13 cellular contexts compared by ENCODE assay signal in the genomic region with DNA sequence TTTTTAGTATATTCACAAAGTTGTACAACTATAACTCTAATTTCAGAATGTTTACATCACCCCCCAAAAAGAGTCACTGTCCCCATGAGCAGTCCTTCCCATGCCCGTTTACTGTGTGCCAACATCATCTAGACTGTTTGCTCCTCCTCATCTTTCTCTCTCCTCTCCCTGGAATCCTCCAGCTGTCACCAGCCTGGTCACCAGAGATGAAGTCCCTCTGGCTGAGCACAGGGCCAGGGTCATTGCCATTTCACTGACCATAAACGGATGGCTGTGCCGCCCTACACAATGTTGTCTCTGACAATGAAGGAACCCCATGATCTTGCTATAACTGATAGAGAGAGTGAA. TPM values are rescaled to one million over a fixed set of nuclear protein-coding genes. Genes with fewer than 3 reads are reported as not detected.
DNase-seq lines count a peak whose midpoint lies in the region; ATAC-seq and TF ChIP-seq lines count a peak whose summit lies in the region.
"Had no signal": no experiment of that assay in that cellular context is flagged by ENCODE, and none has a peak within 500 bp of the region (broad histone marks: within the 10 kb centered on the region; RNA-seq: fewer than 3 reads in every experiment).

No MANE protein-coding gene starts in this region.

- no peaks in the 10 kb centered on the region for H3K27me3 Mint-ChIP-seq in activated CD4-positive, alpha-beta T cell treated with anti-CD3 and anti-CD28 coated beads, Interleukin-2, amount 10 ng/mL, durations not matched to agents 24 days and 14 days

- TF ChIP-seq CTCF in RWPE2 (IDR thresholded peaks at IDR 0.05; ENCODE audit: poor library complexity, severe bottlenecking) (no peak), esophagus squamous epithelium (IDR thresholded peaks at IDR 0.05) (no peak)

- WGBS in esophagus squamous epithelium, 2 donors = 50 to 73% methylated on average over 1 to 3 of the region's 3 CpGs

- no peak overlapping the region for H3K4me3 Mint-ChIP-seq in activated CD4-positive, alpha-beta T cell treated with anti-CD3 and anti-CD28 coated beads, Interleukin-2, amount 10 ng/mL, durations not matched to agents 24 days and 14 days
- peak overlapping the region; percentile 58 for H3K4me3 Mint-ChIP-seq in stimulated activated effector memory CD8-positive, alpha-beta T cell treated with anti-CD3 and anti-CD28 coated beads, Interleukin-12 subunit alpha, Interleukin-12 subunit beta, amount 100 ng/mL, for 72 hours

- H3K9me3 Mint-ChIP-seq in activated CD4-positive, alpha-beta T cell treated with anti-CD3 and anti-CD28 coated beads, Interleukin-2, amount 10 ng/mL, durations not matched to agents 24 days and 14 days = no peaks in the 10 kb centered on the region
- H3K9me3 Mint-ChIP-seq in stimulated activated effector memory CD8-positive, alpha-beta T cell treated with anti-CD3 and anti-CD28 coated beads, Interleukin-12 subunit alpha, Interleukin-12 subunit beta, amount 100 ng/mL, for 72 hours = no peaks in the 10 kb centered on the region

- intact Hi-C loops in activated CD4-positive, alpha-beta T cell treated with anti-CD3 and anti-CD28 coated beads, Interleukin-2, amount 10 ng/mL, durations not matched to agents 24 days and 14 days (cut with micrococcal nuclease) = loop anchor here (1.0 to 2.0 kb wide), 2 partner anchors 10 to 59 kb away; partner anchors contain the start of gene VPS13C
- intact Hi-C loops in esophagus squamous epithelium (cut with DNase I) = loop anchor here (10.0 kb wide), 1 partner anchor 55 kb away; the partner anchor contains the start of genes C2CD4A and VPS13C

- ATAC-seq in RWPE2 (ENCODE audit: low read depth) = no peak
- no peak for ATAC-seq in stimulated activated effector memory CD8-positive, alpha-beta T cell treated with anti-CD3 and anti-CD28 coated beads, Interleukin-12 subunit alpha, Interleukin-12 subunit beta, amount 100 ng/mL, for 72 hours
- no peak for ATAC-seq in GM18498 (IDR thresholded peaks at IDR 0.05; ENCODE audit: unreplicated experiment)
- no peak for ATAC-seq in GM21528 (IDR thresholded peaks at IDR 0.05; ENCODE audit: low FRiP score, unreplicated experiment)

- peak overlapping the region; percentile 81 for H3K27ac Mint-ChIP-seq in activated CD4-positive, alpha-beta T cell treated with anti-CD3 and anti-CD28 coated beads, Interleukin-2, amount 10 ng/mL, durations not matched to agents 24 days and 14 days
- H3K27ac Mint-ChIP-seq in stimulated activated effector memory CD8-positive, alpha-beta T cell treated with anti-CD3 and anti-CD28 coated beads, Interleukin-12 subunit alpha, Interleukin-12 subunit beta, amount 100 ng/mL, for 72 hours = peak overlapping the region; percentile 95

- DNase-seq in activated CD4-positive, alpha-beta T cell treated with anti-CD3 and anti-CD28 coated beads, Interleukin-2, amount 10 ng/mL, durations not matched to agents 24 days and 14 days = no peak
- DNase-seq in activated CD4-positive, alpha-beta T cell treated with anti-CD3 and anti-CD28 coated beads for 1 hour = no peak
- DNase-seq in RWPE2 (ENCODE audit: low spot score) (no peak), esophagus squamous epithelium (lab: John Stamatoyannopoulos, UW) (no peak), nucleus accumbens (lab: John Stamatoyannopoulos, UW) (no peak)
- no peak for DNase-seq in stimulated activated effector memory CD8-positive, alpha-beta T cell treated with anti-CD3 and anti-CD28 coated beads, Interleukin-12 subunit alpha, Interleukin-12 subunit beta, amount 100 ng/mL, for 72 hours (ENCODE audit: low spot score in 2 of 2)
- DNase-seq: H7, NCI-H1092 had no signal

- no peaks in the 10 kb centered on the region for H3K36me3 Mint-ChIP-seq in activated CD4-positive, alpha-beta T cell treated with anti-CD3 and anti-CD28 coated beads, Interleukin-2, amount 10 ng/mL, durations not matched to agents 24 days and 14 days (ENCODE audit: low read depth)
- peaks cover 6% of the 10 kb centered on the region for H3K36me3 Mint-ChIP-seq in stimulated activated effector memory CD8-positive, alpha-beta T cell treated with anti-CD3 and anti-CD28 coated beads, Interleukin-12 subunit alpha, Interleukin-12 subunit beta, amount 100 ng/mL, for 72 hours

- H3K36me3 ChIP-seq in RWPE2 (ENCODE audit: low read depth) (no peaks in the 10 kb centered on the region), esophagus squamous epithelium (no peaks in the 10 kb centered on the region)
- H3K36me3 ChIP-seq: thoracic aorta had no signal

- H3K27ac ChIP-seq in RWPE2 (ENCODE audit: poor library complexity, severe bottlenecking) = peak overlapping the region; percentile 62
- peak overlapping the region; percentile 70 to 91 (median 80) for H3K27ac ChIP-seq in esophagus squamous epithelium

- no peaks in the 10 kb centered on the region for H3K27me3 ChIP-seq in RWPE2 (ENCODE audit: insufficient read depth, poor library complexity, severe bottlenecking)
- no peaks in the 10 kb centered on the region for H3K27me3 ChIP-seq in esophagus squamous epithelium

- no peaks in the 10 kb centered on the region for H3K9me3 ChIP-seq in RWPE2 (ENCODE audit: severe bottlenecking)
- no peaks in the 10 kb centered on the region for H3K9me3 ChIP-seq in esophagus squamous epithelium
- H3K9me3 ChIP-seq: thoracic aorta had no signal

- TF ChIP-seq POLR2A in esophagus squamous epithelium (IDR thresholded peaks at IDR 0.05) = no peak

- H3K4me1 ChIP-seq in RWPE2 (ENCODE audit: insufficient read depth, poor library complexity, severe bottlenecking) (peaks cover 28% of the 10 kb centered on the region), esophagus squamous epithelium (peaks cover 0 to 34% (median 31%) of the 10 kb centered on the region in 3 donors)
- H3K4me1 ChIP-seq: parathyroid adenoma had no signal

- peaks cover 34% of the 10 kb centered on the region for H3K4me1 Mint-ChIP-seq in activated CD4-positive, alpha-beta T cell treated with anti-CD3 and anti-CD28 coated beads, Interleukin-2, amount 10 ng/mL, durations not matched to agents 24 days and 14 days
- peaks cover 55% of the 10 kb centered on the region for H3K4me1 Mint-ChIP-seq in stimulated activated effector memory CD8-positive, alpha-beta T cell treated with anti-CD3 and anti-CD28 coated beads, Interleukin-12 subunit alpha, Interleukin-12 subunit beta, amount 100 ng/mL, for 72 hours

- no peak overlapping the region for H3K4me3 ChIP-seq in RWPE2 (ENCODE audit: severe bottlenecking)
- no peak overlapping the region for H3K4me3 ChIP-seq in esophagus squamous epithelium
- H3K4me3 ChIP-seq: GM12878 had no signal

RNA-seq across cellular contexts. Expression of gene C2CD4B, which starts 45.2 kb away (rescaled TPM):
- 0.45 and 0.58 TPM in 2 replicates for total RNA-seq in activated CD4-positive, alpha-beta T cell treated with anti-CD3 and anti-CD28 coated beads, Interleukin-2, amount 10 ng/mL, durations not matched to agents 24 days and 14 days
- under 1 TPM; 0.15 to 0.95 (median 0.43) TPM for total RNA-seq in esophagus squamous epithelium
- total RNA-seq: GM12878 had no signal

RNA-seq across cellular contexts. Expression of gene C2CD4A, which starts 53.1 kb away (rescaled TPM):
- total RNA-seq in activated CD4-positive, alpha-beta T cell treated with anti-CD3 and anti-CD28 coated beads, Interleukin-2, amount 10 ng/mL, durations not matched to agents 24 days and 14 days = 0.05 and 0.24 TPM in 2 replicates
- total RNA-seq in esophagus squamous epithelium = 1 to 10 TPM in 1 of 4 donors, under 1 TPM in 3; 0.18 to 1.8 (median 0.19) TPM
- total RNA-seq: GM12878, H7 had no signal

RNA-seq across cellular contexts. Expression of gene VPS13C, which starts 59.7 kb away (rescaled TPM):
- total RNA-seq in activated CD4-positive, alpha-beta T cell treated with anti-CD3 and anti-CD28 coated beads, Interleukin-2, amount 10 ng/mL, durations not matched to agents 24 days and 14 days = 51.5 and 54.8 TPM in 2 replicates
- 10 to 100 TPM in 3 of 4 donors, 1 to 10 TPM in 1; 7.6 to 43.1 (median 18.0) TPM for total RNA-seq in esophagus squamous epithelium
